1 cellular context compared by ENCODE assay signal in genomic region chr1:36321119-36321951, GRCh38.
A peak's percentile ranks its signal among the peaks of the same experiment; 100 is the strongest.
TF ChIP-seq lines count a peak whose summit lies in the region.

No MANE protein-coding gene starts in this region.

TF ChIP-seq in H1, 55 proteins besides CTCF, POLR2A, EP300 and RAD21 (continued from another document):
- TF ChIP-seq SP4 (IDR thresholded peaks at IDR 0.05; ENCODE audit: low read length) = 0 out of 2 replicates have a peak, but pooled peaks have one; percentile 43
- TF ChIP-seq SRF (IDR thresholded peaks at IDR 0.05; ENCODE audit: low read depth, low read length) = no peak
- TF ChIP-seq MAX (IDR thresholded peaks at IDR 0.05) = peak; percentile 89
- TF ChIP-seq JUN (IDR thresholded peaks at IDR 0.05; ENCODE audit: low read depth, low read length) = no peak
- no peak for TF ChIP-seq RFX5 (IDR thresholded peaks at IDR 0.05; ENCODE audit: borderline replicate concordance, low read depth, low read length)
- no peak for TF ChIP-seq CBX8 (IDR thresholded peaks at IDR 0.05; ENCODE audit: borderline replicate concordance, low read depth, low read length)
- TF ChIP-seq YY1 (IDR thresholded peaks at IDR 0.05; ENCODE audit: low read depth, low read length) = peak; percentile 90
- no peak for TF ChIP-seq CREB1 (IDR thresholded peaks at IDR 0.05)
- no peak for TF ChIP-seq RNF2 (IDR thresholded peaks at IDR 0.05; ENCODE audit: borderline replicate concordance, low read depth, low read length, missing control alignments, poor library complexity, severe bottlenecking)
- no peak for TF ChIP-seq SP2 (IDR thresholded peaks at IDR 0.05; ENCODE audit: low read length)
- TF ChIP-seq ATF2 (IDR thresholded peaks at IDR 0.05; ENCODE audit: low read length) = 0 out of 2 replicates have a peak, but pooled peaks have one; percentile 17
- TF ChIP-seq CHD2 (IDR thresholded peaks at IDR 0.05; ENCODE audit: low read length) = no peak
- no peak for TF ChIP-seq CHD7 (IDR thresholded peaks at IDR 0.05; ENCODE audit: insufficient replicate concordance, low read length)
- TF ChIP-seq ASH2L (IDR thresholded peaks at IDR 0.05; ENCODE audit: low read length) = no peak
- peak; percentile 94 for TF ChIP-seq E2F6 (IDR thresholded peaks at IDR 0.05)
- peak; percentile 80 for TF ChIP-seq TEAD4 (IDR thresholded peaks at IDR 0.05; ENCODE audit: low read depth, low read length)
- TF ChIP-seq KDM1A (IDR thresholded peaks at IDR 0.05; ENCODE audit: borderline replicate concordance, low read length) = 0 out of 2 replicates have a peak, but pooled peaks have one; percentile 29
- TF ChIP-seq TCF12 (IDR thresholded peaks at IDR 0.05; ENCODE audit: low read depth, low read length) = peak; percentile 96
- TF ChIP-seq POU5F1 (IDR thresholded peaks at IDR 0.05; ENCODE audit: low read depth, low read length) = no peak
- no peak for TF ChIP-seq MAFK (IDR thresholded peaks at IDR 0.05; ENCODE audit: low read depth, low read length)
- TF ChIP-seq HDAC6 (IDR thresholded peaks at IDR 0.05; ENCODE audit: low read depth, low read length) = no peak
- TF ChIP-seq NANOG (IDR thresholded peaks at IDR 0.05; ENCODE audit: insufficient read depth, low read depth, low read length, poor library complexity, severe bottlenecking) = peak; percentile 49
- 0 out of 2 replicates have a peak, but pooled peaks have one; percentile 55 for TF ChIP-seq EGR1 (IDR thresholded peaks at IDR 0.05; ENCODE audit: borderline replicate concordance, low read depth, low read length)
- no peak for TF ChIP-seq KDM5A (IDR thresholded peaks at IDR 0.05; ENCODE audit: low read length)
- no peak for TF ChIP-seq SUZ12 (IDR thresholded peaks at IDR 0.05; ENCODE audit: low read length)
- TF ChIP-seq SIRT6 (IDR thresholded peaks at IDR 0.05; ENCODE audit: low read length) = no peak
- no peak for TF ChIP-seq PHF8 (conservative IDR thresholded peaks at IDR 0.05; ENCODE audit: low read depth, low read length)
- TF ChIP-seq CEBPB (IDR thresholded peaks at IDR 0.05; ENCODE audit: low read depth, low read length) = no peak
- peak; percentile 17 for TF ChIP-seq EZH2 (IDR thresholded peaks at IDR 0.05; ENCODE audit: low read depth, low read length, severe bottlenecking)
- TF ChIP-seq KDM4A (IDR thresholded peaks at IDR 0.05; ENCODE audit: low read depth, low read length, severe bottlenecking) = peak; percentile 77
- TF ChIP-seq TAF7 (optimal IDR thresholded peaks at IDR 0.05; ENCODE audit: borderline replicate concordance, low read depth, low read length) = no peak
